In genomic region chr1:53927376-53927881, GRCh38 we compare ENCODE assay signal across 24 cellular contexts. TPM values are rescaled to one million over a fixed set of nuclear protein-coding genes. Genes with fewer than 3 reads are reported as not detected.
DNase-seq lines count a peak whose midpoint lies in the region; ATAC-seq, FAIRE-seq and TF ChIP-seq lines count a peak whose summit lies in the region.
"Had no signal": no experiment of that assay in that cellular context is flagged by ENCODE, and none has a peak within 500 bp of the region (broad histone marks: within the 10 kb centered on the region; RNA-seq: fewer than 3 reads in every experiment).

No MANE protein-coding gene starts in this region.

- ATAC-seq in natural killer cell: no peak
- no peak for ATAC-seq in natural killer cell treated with Interleukin-12 subunit alpha and Interleukin-12 subunit beta and Interleukin-15 and Interleukin-18, amount 100 ng/mL, for 72 hours
- ATAC-seq in memory B cell (ENCODE audit: low read depth): no peak
- ATAC-seq in GM18511 (IDR thresholded peaks at IDR 0.05; ENCODE audit: unreplicated experiment): no peak

- intact Hi-C loops in natural killer cell (cut with micrococcal nuclease): no loop called here

- no peaks in the 10 kb centered on the region for H3K27me3 ChIP-seq in bronchial epithelial cell (ENCODE audit: control insufficient read depth, insufficient read depth, low read length)
- H3K27me3 ChIP-seq: BLaER1 treated with 17β-estradiol and CSF1 and Interleukin-3, amounts not matched to agents 10 nM and 100 nM had no signal

- TF ChIP-seq CTCF in natural killer cell (IDR thresholded peaks at IDR 0.05) (no peak), bronchial epithelial cell (IDR thresholded peaks at IDR 0.05; ENCODE audit: insufficient read depth, low read length, severe bottlenecking) (no peak)

- peaks cover 10 to 16% of the 10 kb centered on the region in 2 donors for H3K4me1 Mint-ChIP-seq in natural killer cell
- peaks cover 10% of the 10 kb centered on the region in 2 donors for H3K4me1 Mint-ChIP-seq in natural killer cell treated with Interleukin-12 subunit alpha and Interleukin-12 subunit beta and Interleukin-15 and Interleukin-18, amount 100 ng/mL, for 72 hours (ENCODE audit: low read depth in 2 of 2)
- peaks cover 5% of the 10 kb centered on the region for H3K4me1 Mint-ChIP-seq in memory B cell
- peaks cover 1% of the 10 kb centered on the region for H3K4me1 Mint-ChIP-seq in activated T-cell treated with anti-CD3 and anti-CD28 coated beads, Interleukin-2, amount 50 U/mL, for 24 hours (ENCODE audit: low read depth)
- H3K4me1 Mint-ChIP-seq: B cell, CD14-positive monocyte had no signal

- FAIRE-seq in bronchial epithelial cell (lab: Jason Lieb, UNC): peak; percentile 13
- FAIRE-seq: A204.1, G401.6, GM12892, GM19239, H1 had no signal

- H3K36me3 Mint-ChIP-seq in natural killer cell: peaks cover 13% of the 10 kb centered on the region
- peaks cover 23% of the 10 kb centered on the region for H3K36me3 Mint-ChIP-seq in natural killer cell treated with Interleukin-12 subunit alpha and Interleukin-12 subunit beta and Interleukin-15 and Interleukin-18, amount 100 ng/mL, for 72 hours
- H3K36me3 Mint-ChIP-seq in memory B cell: peaks cover 33% of the 10 kb centered on the region
- H3K36me3 Mint-ChIP-seq in activated T-cell treated with anti-CD3 and anti-CD28 coated beads, Interleukin-2, amount 50 U/mL, for 24 hours (ENCODE audit: low read depth): peaks cover 82% of the 10 kb centered on the region

- H3K36me3 ChIP-seq in bronchial epithelial cell (ENCODE audit: control insufficient read depth, insufficient read depth, low read length): peaks cover 3% of the 10 kb centered on the region

- DNase-seq in natural killer cell (no peak), bronchial epithelial cell (ENCODE audit: low read depth) (no peak), memory B cell (ENCODE audit: low spot score in 2 of 2) (no peak), NCI-H2029 treated with DMSO at 0.1 percent for 48 hours (lab: John Stamatoyannopoulos, UW) (no peak), SW480 (ENCODE audit: low spot score) (no peak)
- DNase-seq in natural killer cell treated with Interleukin-12 subunit alpha and Interleukin-12 subunit beta and Interleukin-15 and Interleukin-18, amount 100 ng/mL, for 72 hours (ENCODE audit: low spot score): no peak
- no peak for DNase-seq in activated T-cell treated with anti-CD3 and anti-CD28 coated beads, Interleukin-2, amount 50 U/mL, for 24 hours
- DNase-seq: Calu3; CD4-positive, alpha-beta T cell; COR-L47; DMS53; DND-41; GM23248; H7; HCEC 1CT had no signal

- H3K4me3 Mint-ChIP-seq in natural killer cell (no peak overlapping the region), memory B cell (no peak overlapping the region)
- H3K4me3 Mint-ChIP-seq in natural killer cell treated with Interleukin-12 subunit alpha and Interleukin-12 subunit beta and Interleukin-15 and Interleukin-18, amount 100 ng/mL, for 72 hours: no peak overlapping the region
- H3K4me3 Mint-ChIP-seq in activated T-cell treated with anti-CD3 and anti-CD28 coated beads, Interleukin-2, amount 50 U/mL, for 24 hours: no peak overlapping the region
- H3K4me3 Mint-ChIP-seq: B cell; CD14-positive monocyte; CD4-positive, alpha-beta T cell had no signal

- H3K9me3 Mint-ChIP-seq in natural killer cell: no peaks in the 10 kb centered on the region
- H3K9me3 Mint-ChIP-seq in natural killer cell treated with Interleukin-12 subunit alpha and Interleukin-12 subunit beta and Interleukin-15 and Interleukin-18, amount 100 ng/mL, for 72 hours: no peaks in the 10 kb centered on the region
- H3K9me3 Mint-ChIP-seq in memory B cell: no peaks in the 10 kb centered on the region
- no peaks in the 10 kb centered on the region for H3K9me3 Mint-ChIP-seq in activated T-cell treated with anti-CD3 and anti-CD28 coated beads, Interleukin-2, amount 50 U/mL, for 24 hours
- H3K9me3 Mint-ChIP-seq: CD4-positive, alpha-beta T cell had no signal

- H3K4me3 ChIP-seq in bronchial epithelial cell (ENCODE audit: low read depth, low read length): no peak overlapping the region
- H3K4me3 ChIP-seq: BLaER1 treated with 17β-estradiol and CSF1 and Interleukin-3, amounts not matched to agents 10 nM and 100 nM; GM23248 had no signal

- H3K27ac Mint-ChIP-seq in natural killer cell (peak overlapping the region; percentile 59 to 73), memory B cell (peak overlapping the region; percentile 53)
- H3K27ac Mint-ChIP-seq in natural killer cell treated with Interleukin-12 subunit alpha and Interleukin-12 subunit beta and Interleukin-15 and Interleukin-18, amount 100 ng/mL, for 72 hours: peak overlapping the region in 1 of 2 donors; percentile 51
- no peak overlapping the region for H3K27ac Mint-ChIP-seq in activated T-cell treated with anti-CD3 and anti-CD28 coated beads, Interleukin-2, amount 50 U/mL, for 24 hours
- H3K27ac Mint-ChIP-seq: B cell; CD4-positive, alpha-beta T cell had no signal

- H3K27me3 Mint-ChIP-seq in natural killer cell (ENCODE audit: low read depth in 2 of 2) (no peaks in the 10 kb centered on the region), memory B cell (no peaks in the 10 kb centered on the region)
- H3K27me3 Mint-ChIP-seq in natural killer cell treated with Interleukin-12 subunit alpha and Interleukin-12 subunit beta and Interleukin-15 and Interleukin-18, amount 100 ng/mL, for 72 hours: no peaks in the 10 kb centered on the region
- H3K27me3 Mint-ChIP-seq in activated T-cell treated with anti-CD3 and anti-CD28 coated beads, Interleukin-2, amount 50 U/mL, for 24 hours: no peaks in the 10 kb centered on the region
- H3K27me3 Mint-ChIP-seq: B cell; CD4-positive, alpha-beta T cell had no signal

RNA-seq across cellular contexts. Expression of gene IFT25, which starts 18.1 kb away (rescaled TPM):
- total RNA-seq in natural killer cell (10 to 100 TPM; 41.5 to 54.6 (median 41.6) TPM), bronchial epithelial cell (9.7 and 12.9 TPM in 2 replicates)
- total RNA-seq in natural killer cell treated with Interleukin-12 subunit alpha and Interleukin-12 subunit beta and Interleukin-15 and Interleukin-18, amount 100 ng/mL, for 72 hours: 10 to 100 TPM; 61.8 to 71.2 TPM

RNA-seq across cellular contexts. Expression of gene LRRC42, which starts 18.7 kb away (rescaled TPM):
- total RNA-seq in natural killer cell (10 to 100 TPM in 2 of 3 donors, 1 to 10 TPM in 1; 8.9 to 11.1 (median 10.0) TPM), bronchial epithelial cell (44.9 and 51.1 TPM in 2 replicates)
- total RNA-seq in natural killer cell treated with Interleukin-12 subunit alpha and Interleukin-12 subunit beta and Interleukin-15 and Interleukin-18, amount 100 ng/mL, for 72 hours: 10 to 100 TPM; 19.2 to 21.8 TPM

RNA-seq across cellular contexts. Expression of gene DIO1, which starts 33.4 kb away (rescaled TPM):
- total RNA-seq in natural killer cell (not detected), bronchial epithelial cell (not detected in 2 replicates)
- not detected for total RNA-seq in natural killer cell treated with Interleukin-12 subunit alpha and Interleukin-12 subunit beta and Interleukin-15 and Interleukin-18, amount 100 ng/mL, for 72 hours
- total RNA-seq: B cell; Calu3; CD4-positive, alpha-beta T cell; GM23248; H1; H7 had no signal

RNA-seq across cellular contexts. Expression of gene YIPF1, which starts 37.8 kb away (rescaled TPM):
- total RNA-seq in natural killer cell (10 to 100 TPM; 13.2 to 20.8 (median 18.0) TPM), bronchial epithelial cell (18.7 and 28.4 TPM in 2 replicates)
- 10 to 100 TPM; 16.9 to 25.3 TPM for total RNA-seq in natural killer cell treated with Interleukin-12 subunit alpha and Interleukin-12 subunit beta and Interleukin-15 and Interleukin-18, amount 100 ng/mL, for 72 hours
